Comparison of ENCODE assay signal across 26 cellular contexts in the genomic region with DNA sequence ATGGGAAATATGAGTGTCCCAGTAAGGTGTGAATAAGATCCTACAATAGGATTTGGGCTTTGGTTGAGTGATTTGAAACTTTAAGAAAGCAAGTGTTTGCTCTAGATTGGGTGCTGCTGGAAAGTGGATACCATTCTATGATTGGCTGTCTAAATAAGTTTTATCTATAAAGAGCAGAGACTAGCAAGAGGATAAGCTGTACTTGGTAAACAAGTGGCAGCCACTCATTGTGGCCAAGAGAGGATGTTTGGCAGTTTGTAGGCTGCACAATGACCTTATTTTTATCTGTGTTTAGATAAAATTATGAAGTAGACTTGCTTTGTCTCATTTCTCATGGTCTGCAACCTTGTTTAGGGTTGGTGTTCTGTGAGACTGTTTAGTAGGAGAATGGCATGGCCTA.
"Had no signal": no experiment of that assay in that cellular context is flagged by ENCODE, and none has a peak within 500 bp of the region (broad histone marks: within the 10 kb centered on the region; RNA-seq: fewer than 3 reads in every experiment).

No MANE protein-coding gene starts in this region.

- H3K9me3 ChIP-seq: adrenal gland, body of pancreas, esophagus squamous epithelium, gastroesophageal sphincter had no signal

- ATAC-seq: activated CD4-positive, alpha-beta T cell treated with anti-CD3 and anti-CD28 coated beads for 36 hours; activated CD8-positive, alpha-beta memory T cell treated with anti-CD3 and anti-CD28 coated beads, Interleukin-2, amount 10 ng/mL, durations not matched to agents 7 days and 5 days; activated CD8-positive, alpha-beta T cell treated with anti-CD3 and anti-CD28 coated beads, Interleukin-2, amount 10 ng/mL, durations not matched to agents 7 days and 5 days; activated naive CD8-positive, alpha-beta T cell treated with anti-CD3 and anti-CD28 coated beads, Interleukin-2, amount 50 U/mL, for 24 hours; body of pancreas; effector memory CD8-positive, alpha-beta T cell; gastroesophageal sphincter had no signal

- H3K4me1 ChIP-seq: adrenal gland had no signal

- H3K27me3 ChIP-seq: adrenal gland, body of pancreas, esophagus squamous epithelium, gastroesophageal sphincter had no signal

- H3K36me3 ChIP-seq: adrenal gland, esophagus squamous epithelium, gastroesophageal sphincter had no signal

- H3K4me3 ChIP-seq: adrenal gland, body of pancreas, esophagus squamous epithelium, gastroesophageal sphincter had no signal

- H3K27ac ChIP-seq: adrenal gland, body of pancreas, esophagus squamous epithelium, gastroesophageal sphincter had no signal

- DNase-seq: activated CD4-positive, alpha-beta memory T cell treated with anti-CD3 and anti-CD28 coated beads for 36 hours; activated CD4-positive, alpha-beta T cell treated with anti-CD3 and anti-CD28 coated beads for 36 hours; activated CD4-positive, alpha-beta T cell treated with anti-CD3 and anti-CD28 coated beads, Interleukin-2, amount 10 ng/mL, durations not matched to agents 24 days and 14 days; activated CD4-positive, CD25-positive, alpha-beta regulatory T cell; activated CD4-positive, CD25-positive, alpha-beta regulatory T cell treated with anti-CD3 and anti-CD28 coated beads, Interleukin-2, amount 50 U/mL, for 72 hours; activated CD8-positive, alpha-beta memory T cell treated with anti-CD3 and anti-CD28 coated beads, Interleukin-2, amount 10 ng/mL, durations not matched to agents 7 days and 5 days; activated CD8-positive, alpha-beta memory T cell treated with anti-CD3 and anti-CD28 coated beads, Interleukin-2, amount 50 U/mL, for 4 hours; activated CD8-positive, alpha-beta T cell treated with anti-CD3 and anti-CD28 coated beads, Interleukin-2, amount 10 ng/mL, durations not matched to agents 7 days and 5 days; activated effector memory CD4-positive, alpha-beta T cell treated with anti-CD3 and anti-CD28 coated beads, Interleukin-2, amount 50 U/mL, for 16 hours; activated naive CD4-positive, alpha-beta T cell treated with anti-CD3 and anti-CD28 coated beads for 36 hours; activated naive CD8-positive, alpha-beta T cell treated with anti-CD3 and anti-CD28 coated beads for 36 hours; activated naive CD8-positive, alpha-beta T cell treated with anti-CD3 and anti-CD28 coated beads, Interleukin-2, amount 50 U/mL, for 24 hours; activated T-cell treated with anti-CD3 and anti-CD28 coated beads, Interleukin-2, amount 50 U/mL, for 1 hour; activated T-cell treated with anti-CD3 and anti-CD28 coated beads, Interleukin-2, amount 50 U/mL, for 48 hours; adrenal gland; amygdala; aorta; body of pancreas; cortex of kidney; dermis blood vessel endothelial cell; effector CD4-positive, alpha-beta T cell; effector memory CD8-positive, alpha-beta T cell; esophagus squamous epithelium; foreskin melanocyte; T-helper 2 cell had no signal
